16 cellular contexts compared by ENCODE assay signal in the genomic region with DNA sequence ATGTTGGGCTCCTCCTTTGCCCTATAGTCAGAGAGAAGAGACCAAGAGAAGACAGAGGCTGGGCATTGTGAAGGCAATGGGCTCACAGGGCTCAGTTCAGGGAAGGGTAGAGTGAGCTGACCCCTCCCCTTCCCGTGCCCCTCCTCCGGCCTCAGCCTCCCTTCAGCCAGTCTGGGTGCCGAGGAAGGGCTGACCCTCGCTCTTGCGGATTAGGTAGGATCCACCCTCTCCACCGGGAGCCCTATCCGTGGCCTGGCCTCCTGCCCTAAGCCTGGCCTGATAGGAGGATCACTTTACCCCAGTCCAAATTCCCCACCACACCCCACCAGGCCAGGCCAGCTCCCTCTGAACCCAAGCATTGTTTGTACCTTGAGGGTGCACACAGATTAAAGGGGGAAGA. TPM values are rescaled to one million over a fixed set of nuclear protein-coding genes. Genes with fewer than 3 reads are reported as not detected.
A peak's percentile ranks its signal among the peaks of the same experiment; 100 is the strongest.
DNase-seq lines count a peak whose midpoint lies in the region; ATAC-seq and TF ChIP-seq lines count a peak whose summit lies in the region.
"Had no signal": no experiment of that assay in that cellular context is flagged by ENCODE, and none has a peak within 500 bp of the region (broad histone marks: within the 10 kb centered on the region; RNA-seq: fewer than 3 reads in every experiment).

No MANE protein-coding gene starts in this region.

- H3K4me3 Mint-ChIP-seq in chondrocyte (ENCODE audit: unreplicated experiment), result no peak overlapping the region

- TF ChIP-seq CTCF in HCT116 (IDR thresholded peaks at IDR 0.05 in 2 of 3, conservative IDR thresholded peaks at IDR 0.05 in 1 of 3; ENCODE audit: borderline replicate concordance in 1 of 3, insufficient read depth in 1 of 3, low read depth in 2 of 3, low read length in 2 of 3) (no peak), mucosa of descending colon (IDR thresholded peaks at IDR 0.05) (no peak), chondrocyte (IDR thresholded peaks at IDR 0.05) (no peak)

- BruUV-seq in HCT116 (replicated peaks; lab: Mats Ljungman, UMichigan), result no TSS peak

- no peak overlapping the region for H3K4me3 ChIP-seq in BLaER1
- H3K4me3 ChIP-seq in HCT116 (replicated peaks in 1 of 2; ENCODE audit: low read depth in 1 of 2, low read length in 2 of 2), result no peak overlapping the region
- no peak overlapping the region for H3K4me3 ChIP-seq in adipocyte (ENCODE audit: low read length)
- H3K4me3 ChIP-seq in mucosa of descending colon, result no peak overlapping the region
- H3K4me3 ChIP-seq: uterus had no signal

- H3K4me1 ChIP-seq in BLaER1 (peaks cover 72% of the 10 kb centered on the region), HCT116 (ENCODE audit: control insufficient read depth in 1 of 2, insufficient read depth in 2 of 2, low read length in 2 of 2) (peaks cover 34 to 76% of the 10 kb centered on the region in 2 experiments), adipocyte (ENCODE audit: control insufficient read depth, insufficient read depth, low read length) (peaks cover 38% of the 10 kb centered on the region), mucosa of descending colon (ENCODE audit: low read depth) (peaks cover 30% of the 10 kb centered on the region)

- no peaks in the 10 kb centered on the region for H3K27me3 Mint-ChIP-seq in chondrocyte (ENCODE audit: low read depth)

- H3K27me3 ChIP-seq in BLaER1 (no peaks in the 10 kb centered on the region), HCT116 (ENCODE audit: insufficient read depth, low read length) (no peaks in the 10 kb centered on the region), adipocyte (replicated peaks; ENCODE audit: control insufficient read depth, insufficient read depth, low read length) (no peaks in the 10 kb centered on the region)
- H3K27me3 ChIP-seq: stomach, uterus had no signal

- H3K27ac ChIP-seq in BLaER1 (peak overlapping the region; percentile 97), HCT116 (ENCODE audit: low read depth, low read length) (peak overlapping the region; percentile 94)

- ATAC-seq in HCT116, result no peak
- no peak for ATAC-seq in mucosa of descending colon
- ATAC-seq in GM18498 (IDR thresholded peaks at IDR 0.05; ENCODE audit: unreplicated experiment), result no peak
- ATAC-seq: left cardiac atrium, psoas muscle, SK-N-SH treated with all-trans-retinoic acid at 6 μM for 48 hours had no signal

- H3K4me1 Mint-ChIP-seq in chondrocyte (ENCODE audit: low read depth), result peaks cover 35% of the 10 kb centered on the region

- intact Hi-C loops in HCT116 (cut with micrococcal nuclease) (no loop called here), mucosa of descending colon (cut with DNase I, micrococcal nuclease) (loop anchor here in 1 of 2 donors (10.0 kb wide), 1 partner anchor 64 kb away; the partner anchor contains the start of gene STIP1)

- no peak overlapping the region for H3K27ac Mint-ChIP-seq in chondrocyte (ENCODE audit: unreplicated experiment)

- no peak for TF ChIP-seq POLR2A in HCT116 (IDR thresholded peaks at IDR 0.05; ENCODE audit: borderline replicate concordance, extremely low read depth, insufficient read depth, insufficient read length)

- RAD21 ChIA-PET in HCT116 (lab: Charles Lee; ENCODE audit: low non-redundant PET in 1 of 2, low total read pairs in 2 of 2, uncharacterized antibody in 2 of 2, unreplicated experiment in 2 of 2), result no interaction called here

- peaks cover 3% of the 10 kb centered on the region for H3K36me3 Mint-ChIP-seq in chondrocyte (ENCODE audit: low read depth)

- peaks cover 39% of the 10 kb centered on the region for H4K20me1 ChIP-seq in BLaER1
- H4K20me1 ChIP-seq in HCT116 (ENCODE audit: insufficient read depth), result no peaks in the 10 kb centered on the region

- H2AFZ ChIP-seq in HCT116 (ENCODE audit: low read depth, low read length, poor library complexity, severe bottlenecking), result no peak overlapping the region

- H3K36me3 ChIP-seq in BLaER1 (peaks cover 16% of the 10 kb centered on the region), HCT116 (ENCODE audit: control insufficient read depth in 1 of 2, insufficient read depth in 2 of 2, low read length in 2 of 2) (peaks cover 0 to 6% of the 10 kb centered on the region in 2 experiments; a peak in 1 of 4 replicates), adipocyte (ENCODE audit: control insufficient read depth, insufficient read depth, low read length, severe bottlenecking) (peaks cover 8% of the 10 kb centered on the region), mucosa of descending colon (ENCODE audit: low read depth) (no peaks in the 10 kb centered on the region)
- H3K36me3 ChIP-seq: uterus had no signal

- H3K9me3 Mint-ChIP-seq in chondrocyte (ENCODE audit: low read depth), result no peaks in the 10 kb centered on the region

- CTCF ChIA-PET in HCT116 (lab: Charles Lee), result interaction anchor here (1.9 kb wide), 1 partner anchor 108 kb away, joined by 4 read pairs; no protein-coding TSS in a partner anchor

- H3K4me2 ChIP-seq in BLaER1 (peak overlapping the region; percentile 97), HCT116 (ENCODE audit: low read length) (peak overlapping the region; percentile 96)

- no peak for TF ChIP-seq RAD21 in HCT116 (IDR thresholded peaks at IDR 0.05; ENCODE audit: low read depth)

- POLR2A ChIA-PET in HCT116 (lab: Charles Lee), result interaction anchor here (1.4 kb wide), 1 partner anchor 63 kb away, joined by 3 read pairs; no protein-coding TSS in a partner anchor

- peaks cover 50% of the 10 kb centered on the region for H3K79me2 ChIP-seq in HCT116 (ENCODE audit: insufficient read depth, low read length)

- H3K9me2 ChIP-seq in HCT116 (ENCODE audit: insufficient read depth), result no peaks in the 10 kb centered on the region

- H3K9ac ChIP-seq in BLaER1, result peak overlapping the region; percentile 86; the same call in 1 of the 2 replicates
- no peak overlapping the region for H3K9ac ChIP-seq in HCT116 (ENCODE audit: low read length)
- H3K9ac ChIP-seq in adipocyte (ENCODE audit: low read length), result peak overlapping the region; percentile 93

- H3K9me3 ChIP-seq in BLaER1 (no peaks in the 10 kb centered on the region), HCT116 (ENCODE audit: control insufficient read depth in 1 of 2, insufficient read depth in 1 of 2, low read depth in 1 of 2, low read length in 2 of 2) (no peaks in the 10 kb centered on the region), adipocyte (ENCODE audit: control insufficient read depth, low read length) (no peaks in the 10 kb centered on the region), mucosa of descending colon (no peaks in the 10 kb centered on the region)
- H3K9me3 ChIP-seq: psoas muscle, stomach, uterus had no signal

- DNase-seq in HCT116 (ENCODE audit: low read depth, low spot score) (no peak), adipocyte (ENCODE audit: low read depth) (no peak), mucosa of descending colon (peak in 2 of 3 donors; percentile 47 to 63), NCI-H524 treated with DMSO at 0.1 percent for 48 hours (lab: John Stamatoyannopoulos, UW) (no peak), GF-D8 (lab: John Stamatoyannopoulos, UW) (no peak), chondrocyte (ENCODE audit: low spot score) (no peak)
- DNase-seq: activated gamma-delta T cell treated with Interleukin-2 at 50 U/mL for 16 hours, DMS 273 treated with DMSO at 0.1 percent for 48 hours, left cardiac atrium, NCI-H1436, psoas muscle, stomach, uterus had no signal

TF ChIP-seq in HCT116, 20 proteins besides CTCF, POLR2A, EP300 and RAD21 (continues in another document):
- TF ChIP-seq REST (IDR thresholded peaks at IDR 0.05; ENCODE audit: low read depth) (no peak), SP1 (IDR thresholded peaks at IDR 0.05; ENCODE audit: low read depth) (no peak), SRF (IDR thresholded peaks at IDR 0.05; ENCODE audit: low read depth) (no peak)

RNA-seq across cellular contexts. Expression of gene PPP1R14B, which starts 1.8 kb away (rescaled TPM):
- 332 TPM for total RNA-seq in HCT116 (2021; ENCODE audit: unreplicated experiment)
- polyA plus RNA-seq in HCT116 (2012), result 232 and 272 TPM in 2 replicates
- total RNA-seq in mucosa of descending colon, result 100 to 1,000 TPM in 1 of 3 donors, 10 to 100 TPM in 2; 73.6 to 142 (median 87.5) TPM
- total RNA-seq in chondrocyte, result 280 to 358 TPM (median 322 TPM) in 3 replicates

RNA-seq across cellular contexts. Expression of gene PLCB3, which starts 2.8 kb away (rescaled TPM):
- total RNA-seq in HCT116 (2021; ENCODE audit: unreplicated experiment), result 106 TPM
- polyA plus RNA-seq in HCT116 (2012), result 74.1 and 79.0 TPM in 2 replicates
- 10 to 100 TPM; 51.1 to 72.1 (median 65.1) TPM for total RNA-seq in mucosa of descending colon
- total RNA-seq in chondrocyte, result 35.5 to 51.4 TPM (median 47.2 TPM) in 3 replicates

RNA-seq across cellular contexts. Expression of gene FKBP2, which starts 7.7 kb away (rescaled TPM):
- 69.2 TPM for total RNA-seq in HCT116 (2021; ENCODE audit: unreplicated experiment)
- polyA plus RNA-seq in HCT116 (2012), result 140 and 147 TPM in 2 replicates
- 10 to 100 TPM; 67.5 to 91.0 (median 75.8) TPM for total RNA-seq in mucosa of descending colon
- total RNA-seq in chondrocyte, result 42.1 to 54.3 TPM (median 43.0 TPM) in 3 replicates

RNA-seq across cellular contexts. Expression of gene VEGFB, which starts 14.2 kb away (rescaled TPM):
- total RNA-seq in HCT116 (2021; ENCODE audit: unreplicated experiment), result 47.5 TPM
- polyA plus RNA-seq in HCT116 (2012), result 30.4 and 37.7 TPM in 2 replicates
- 100 to 1,000 TPM in 1 of 3 donors, 10 to 100 TPM in 2; 45.3 to 156 (median 45.6) TPM for total RNA-seq in mucosa of descending colon
- total RNA-seq in chondrocyte, result 165 to 209 TPM (median 168 TPM) in 3 replicates

RNA-seq across cellular contexts. Expression of gene DNAJC4, which starts 18.2 kb away (rescaled TPM):
- total RNA-seq in HCT116 (2021; ENCODE audit: unreplicated experiment) (25.8 TPM), mucosa of descending colon (10 to 100 TPM; 43.6 to 57.6 (median 50.7) TPM), chondrocyte (27.0 to 31.6 TPM (median 28.9 TPM) in 3 replicates)
- 31.7 and 34.5 TPM in 2 replicates for polyA plus RNA-seq in HCT116 (2012)

Comparison
In these comparisons a context has a peak if more than half of its experiments do, and no peak if none do; other contexts are left out.
1. DNase-seq: peak in mucosa of descending colon (2 of 3); none in HCT116 (single experiment), adipocyte (single experiment), NCI-H524 treated with DMSO at 0.1 percent for 48 hours (single experiment), GF-D8 (single experiment) and chondrocyte (single experiment).